Comparison of ENCODE assay signal across 8 cellular contexts in genomic region chr6:149545754-149546471, GRCh38. TPM values are rescaled to one million over a fixed set of nuclear protein-coding genes. Genes with fewer than 3 reads are reported as not detected.
DNase-seq lines count a peak whose midpoint lies in the region; ATAC-seq and TF ChIP-seq lines count a peak whose summit lies in the region.

PPIL4 (minus strand) TSS chr6:149546043; CDS start chr6:149546005, 38 bp downstream.

- H3K27me3 ChIP-seq in esophagus (ENCODE audit: control insufficient read depth in 1 of 2, insufficient read depth in 2 of 2, low read length in 2 of 2) = no peaks in the 10 kb centered on the region
- no peaks in the 10 kb centered on the region for H3K27me3 ChIP-seq in muscle layer of duodenum (ENCODE audit: low read depth, low read length)

- no peaks in the 10 kb centered on the region for H3K36me3 ChIP-seq in esophagus (ENCODE audit: control insufficient read depth in 2 of 2, insufficient read depth in 2 of 2, low read length in 1 of 2)
- H3K36me3 ChIP-seq in muscle layer of duodenum (ENCODE audit: control insufficient read depth in 1 of 2, insufficient read depth in 2 of 2, low read length in 2 of 2) = peaks cover 0 to 7% of the 10 kb centered on the region in 2 donors

- H3K4me1 ChIP-seq in esophagus (ENCODE audit: control insufficient read depth in 2 of 2, insufficient read depth in 2 of 2, low read length in 1 of 2) = no peaks in the 10 kb centered on the region
- peaks cover 9 to 28% of the 10 kb centered on the region in 2 donors for H3K4me1 ChIP-seq in muscle layer of duodenum (ENCODE audit: control insufficient read depth in 1 of 2, insufficient read depth in 2 of 2, low read length in 2 of 2)

- peak; percentile 83 for DNase-seq in DMS79 (lab: John Stamatoyannopoulos, UW)
- peak; percentile 87 for DNase-seq in Jurkat, Clone E6-1 (ENCODE audit: low read depth, low spot score)
- peak; percentile 96 for DNase-seq in activated T-cell treated with anti-CD3 and anti-CD28 coated beads, Interleukin-2, amount 50 U/mL, for 4 hours
- peak; percentile 87 to 96 for DNase-seq in stimulated activated CD8-positive, alpha-beta memory T cell treated with anti-CD3 and anti-CD28 coated beads, Interleukin-7, amount 100 ng/mL, for 4 hours (ENCODE audit: low read depth in 2 of 2)

- H3K9me3 ChIP-seq in esophagus (ENCODE audit: control insufficient read depth in 2 of 2, insufficient read depth in 1 of 2, low read depth in 1 of 2, low read length in 1 of 2) = no peaks in the 10 kb centered on the region
- no peaks in the 10 kb centered on the region for H3K9me3 ChIP-seq in muscle layer of duodenum (ENCODE audit: control insufficient read depth in 1 of 2, low read length in 2 of 2)

- H3K4me1 Mint-ChIP-seq in activated T-cell treated with anti-CD3 and anti-CD28 coated beads, Interleukin-2, amount 50 U/mL, for 4 hours (ENCODE audit: low read depth) = peaks cover 37% of the 10 kb centered on the region

- peak; percentile 84 for ATAC-seq in GM21619 (IDR thresholded peaks at IDR 0.05; ENCODE audit: unreplicated experiment)
- peak; percentile 91 to 92 for ATAC-seq in activated T-cell treated with anti-CD3 and anti-CD28 coated beads, Interleukin-2, amount 50 U/mL, for 4 hours

- H3K9me3 Mint-ChIP-seq in activated T-cell treated with anti-CD3 and anti-CD28 coated beads, Interleukin-2, amount 50 U/mL, for 4 hours = no peaks in the 10 kb centered on the region

- 0 to 1% methylated on average over 70 to 71 of the region's 71 CpGs for WGBS in esophagus, 2 donors

- H3K4me3 ChIP-seq in Jurkat, Clone E6-1 (ENCODE audit: low read length) = peak within 1 kb of the TSS; percentile 100
- H3K4me3 ChIP-seq in esophagus (ENCODE audit: low read depth in 1 of 2, low read length in 2 of 2) (peak within 1 kb of the TSS; percentile 84 to 86), muscle layer of duodenum (ENCODE audit: low read depth in 1 of 2, low read length in 2 of 2) (peak within 1 kb of the TSS; percentile 82 to 100)

- peaks cover 6% of the 10 kb centered on the region for H3K36me3 Mint-ChIP-seq in activated T-cell treated with anti-CD3 and anti-CD28 coated beads, Interleukin-2, amount 50 U/mL, for 4 hours (ENCODE audit: insufficient read depth)

- H3K27me3 Mint-ChIP-seq in activated T-cell treated with anti-CD3 and anti-CD28 coated beads, Interleukin-2, amount 50 U/mL, for 4 hours (ENCODE audit: low read depth) = no peaks in the 10 kb centered on the region

- peak within 1 kb of the TSS; percentile 93 to 98 for H3K27ac ChIP-seq in esophagus (ENCODE audit: low read depth in 2 of 2, low read length in 1 of 2)
- peak within 1 kb of the TSS; percentile 98 for H3K27ac ChIP-seq in muscle layer of duodenum (ENCODE audit: low read length)

- peak within 1 kb of the TSS; percentile 100 for H3K4me3 Mint-ChIP-seq in activated T-cell treated with anti-CD3 and anti-CD28 coated beads, Interleukin-2, amount 50 U/mL, for 4 hours

TF ChIP-seq in PFSK-1, 5 proteins besides CTCF, POLR2A, EP300 and RAD21:
- TF ChIP-seq REST (IDR thresholded peaks at IDR 0.05; ENCODE audit: insufficient read depth in 1 of 2, low read depth in 2 of 2, low read length in 2 of 2) (peak in 1 of 2 experiments; percentile 26; a peak in 1 of 4 replicates), SIN3A (IDR thresholded peaks at IDR 0.05; ENCODE audit: borderline replicate concordance, insufficient read depth, low read length) (0 out of 2 replicates have a peak, but pooled peaks have one; percentile 84), FOXP2 (optimal IDR thresholded peaks at IDR 0.05; ENCODE audit: borderline replicate concordance, extremely low read depth, extremely low read length, insufficient read depth) (peak; percentile 97), TAF1 (IDR thresholded peaks at IDR 0.05; ENCODE audit: borderline replicate concordance, insufficient read depth, low read length) (0 out of 2 replicates have a peak, but pooled peaks have one; percentile 6), POLR2AphosphoS5 (IDR thresholded peaks at IDR 0.05; ENCODE audit: low read depth, low read length) (peak; percentile 87)

RNA-seq across cellular contexts. Expression of gene PPIL4, which starts in this region (rescaled TPM):
- 21.8 TPM for polyA plus RNA-seq in Jurkat, Clone E6-1 (2012; ENCODE audit: insufficient read depth, insufficient read length)
- 10.8 TPM for polyA plus RNA-seq in PFSK-1 (2012; ENCODE audit: insufficient read length, low read depth)
- total RNA-seq in activated T-cell treated with anti-CD3 and anti-CD28 coated beads, Interleukin-2, amount 50 U/mL, for 4 hours = 10 to 100 TPM; 19.7 to 22.2 (median 21.9) TPM
- polyA plus RNA-seq in esophagus = 10 to 100 TPM; 10.1 to 11.3 TPM

Comparison
In these comparisons a context has a peak if more than half of its experiments do, and no peak if none do; other contexts are left out.
1. Peak in every context shown above with its lines: DNase-seq, ATAC-seq, H3K4me3 ChIP-seq and H3K27ac ChIP-seq.